In genomic region chr19:17859533-17860330, GRCh38 we compare ENCODE assay signal across 8 cellular contexts. TPM values are rescaled to one million over a fixed set of nuclear protein-coding genes. Genes with fewer than 3 reads are reported as not detected.
A peak's percentile ranks its signal among the peaks of the same experiment; 100 is the strongest.
DNase-seq lines count a peak whose midpoint lies in the region; ATAC-seq and TF ChIP-seq lines count a peak whose summit lies in the region.

Gene RPL18A (plus strand): TSS chr19:17859910. CDS start chr19:17859957, 47 bp downstream.

- H3K4me3 ChIP-seq in thoracic aorta = peak within 1 kb of the TSS; percentile 96

- ATAC-seq in HG02571 (IDR thresholded peaks at IDR 0.05; ENCODE audit: unreplicated experiment) = peak; percentile 85
- peak; percentile 95 for ATAC-seq in SK-N-SH treated with all-trans-retinoic acid at 6 μM for 48 hours
- peak; percentile 96 to 97 for ATAC-seq in activated naive CD4-positive, alpha-beta T cell treated with anti-CD3 and anti-CD28 coated beads, Interleukin-2, amount 50 U/mL, for 72 hours
- ATAC-seq in omental fat pad (ENCODE audit: low FRiP score) = peak; percentile 99
- peak; percentile 100 for ATAC-seq in thoracic aorta (ENCODE audit: insufficient number of reproducible peaks, low FRiP score, low read depth)

- H3K9me3 ChIP-seq in thoracic aorta = no peaks in the 10 kb centered on the region

- peak within 1 kb of the TSS; percentile 94 to 99 for H3K27ac Mint-ChIP-seq in activated naive CD4-positive, alpha-beta T cell treated with anti-CD3 and anti-CD28 coated beads, Interleukin-2, amount 50 U/mL, for 72 hours

- peaks cover 11 to 23% of the 10 kb centered on the region in 2 donors for H3K4me1 ChIP-seq in thoracic aorta (ENCODE audit: control insufficient read depth in 1 of 2, low read depth in 2 of 2)

- TF ChIP-seq CTCF in GM10248 (IDR thresholded peaks at IDR 0.05; ENCODE audit: control extremely low read depth, extremely low read depth, low read depth, missing control alignments) = peak; percentile 83
- TF ChIP-seq CTCF in omental fat pad (IDR thresholded peaks at IDR 0.05) = peak in 1 of 3 donors; percentile 23
- TF ChIP-seq CTCF in thoracic aorta (IDR thresholded peaks at IDR 0.05) = peak; percentile 68

- DNase-seq in GM10248 (ENCODE audit: extremely low spot score) (peak; percentile 98), NCI-H1048 (lab: John Stamatoyannopoulos, UW) (peak; percentile 98), glomerular endothelial cell (ENCODE audit: extremely low read depth, low read depth, low spot score) (peak; percentile 99), omental fat pad (ENCODE audit: low spot score) (peak; percentile 86), thoracic aorta (ENCODE audit: low spot score) (peak; percentile 97)
- peak; percentile 96 to 100 for DNase-seq in activated naive CD4-positive, alpha-beta T cell treated with anti-CD3 and anti-CD28 coated beads, Interleukin-2, amount 50 U/mL, for 72 hours (ENCODE audit: low spot score in 2 of 2)

- H3K9me3 Mint-ChIP-seq in activated naive CD4-positive, alpha-beta T cell treated with anti-CD3 and anti-CD28 coated beads, Interleukin-2, amount 50 U/mL, for 72 hours = no peaks in the 10 kb centered on the region

- H3K36me3 Mint-ChIP-seq in activated naive CD4-positive, alpha-beta T cell treated with anti-CD3 and anti-CD28 coated beads, Interleukin-2, amount 50 U/mL, for 72 hours = peaks cover 40 to 43% of the 10 kb centered on the region in 2 donors

- peaks cover 34% of the 10 kb centered on the region for H3K36me3 ChIP-seq in thoracic aorta

- POLR2A ChIA-PET in GM10248 (lab: Yijun Ruan, JAX) = interaction anchor here (0.6 to 1.8 kb wide), 20 partner anchors 8 to 559 kb away, joined by 3 to 40 read pairs (median 5); partner anchors contain the start of genes CCDC124, JAK3, JUND and MAP1S

- peak within 1 kb of the TSS; percentile 71 to 77 for H3K27ac ChIP-seq in thoracic aorta

- no peaks in the 10 kb centered on the region for H3K27me3 ChIP-seq in thoracic aorta (replicated peaks; ENCODE audit: insufficient read depth)

- CTCF ChIA-PET in GM10248 (lab: Yijun Ruan, JAX) = interaction anchor here (0.9 to 3.7 kb wide), 39 partner anchors 9 to 473 kb away, joined by 3 to 124 read pairs (median 4); partner anchors contain the start of genes CCDC124, JAK3 and SLC5A5

TF ChIP-seq in SK-N-SH treated with all-trans-retinoic acid at 6 μM for 48 hours, 23 proteins besides CTCF, POLR2A, EP300 and RAD21:
- peak; percentile 67; the same call in 1 of the 2 replicates for TF ChIP-seq SNAI2 (CRISPR knock-in tag; IDR thresholded peaks at IDR 0.05)
- TF ChIP-seq RARB (CRISPR knock-in tag; IDR thresholded peaks at IDR 0.05) = no peak

RNA-seq across cellular contexts. Expression of gene RPL18A, which starts in this region (rescaled TPM):
- 1,000 to 10,000 TPM; 3,079 to 3,707 TPM for total RNA-seq in activated naive CD4-positive, alpha-beta T cell treated with anti-CD3 and anti-CD28 coated beads, Interleukin-2, amount 50 U/mL, for 72 hours
- total RNA-seq in glomerular endothelial cell (1,326 and 1,657 TPM in 2 replicates), omental fat pad (1,000 to 10,000 TPM; 1,225 to 1,599 (median 1,335) TPM), thoracic aorta (100 to 1,000 TPM; 718 to 766 TPM)

Comparison
In these comparisons a context has a peak if more than half of its experiments do, and no peak if none do; other contexts are left out.
1. Peak in every context shown above with its lines: DNase-seq, ATAC-seq, H3K4me3 ChIP-seq and H3K27ac ChIP-seq.